Comparison of ENCODE assay signal across 21 cellular contexts in the genomic region with DNA sequence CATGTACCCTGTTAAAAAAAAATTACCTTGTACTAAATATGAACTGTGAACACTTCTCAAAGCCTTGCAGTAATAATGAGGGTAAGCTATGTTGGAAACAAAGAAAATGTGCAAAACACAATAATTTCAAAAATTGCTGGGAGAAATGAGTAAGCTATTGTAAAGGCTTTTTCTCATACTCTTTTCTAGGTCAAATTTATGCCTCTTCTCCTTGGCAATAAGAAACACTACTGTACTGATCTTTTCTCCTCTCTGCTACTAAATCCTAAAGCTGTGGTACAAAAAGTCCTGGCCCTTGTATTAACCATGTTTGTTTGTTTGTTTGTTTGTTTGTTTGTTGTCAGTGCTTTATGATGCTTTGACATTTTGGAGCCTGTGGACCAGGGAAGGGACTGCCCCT. TPM values are rescaled to one million over a fixed set of nuclear protein-coding genes. Genes with fewer than 3 reads are reported as not detected.
DNase-seq lines count a peak whose midpoint lies in the region; ATAC-seq, FAIRE-seq and TF ChIP-seq lines count a peak whose summit lies in the region.
"Had no signal": no experiment of that assay in that cellular context is flagged by ENCODE, and none has a peak within 500 bp of the region (broad histone marks: within the 10 kb centered on the region; RNA-seq: fewer than 3 reads in every experiment).

No MANE protein-coding gene starts in this region.

- peaks cover 84% of the 10 kb centered on the region for H3K79me2 ChIP-seq in GM23338 (replicated peaks; ENCODE audit: insufficient read depth)
- peaks cover 18% of the 10 kb centered on the region for H3K79me2 ChIP-seq in Karpas-422 (ENCODE audit: low read length)

- H3K27me3 ChIP-seq in GM23338 (ENCODE audit: insufficient read depth) (no peaks in the 10 kb centered on the region), Karpas-422 (ENCODE audit: low read length) (no peaks in the 10 kb centered on the region), iPS-18a (ENCODE audit: control insufficient read depth, insufficient read depth, low read length) (no peaks in the 10 kb centered on the region)

- peaks cover 27% of the 10 kb centered on the region for H3K4me1 Mint-ChIP-seq in GM23338
- H3K4me1 Mint-ChIP-seq in activated naive CD8-positive, alpha-beta T cell treated with anti-CD3 and anti-CD28 coated beads, Interleukin-2, amount 50 U/mL, for 24 hours = peaks cover 12% of the 10 kb centered on the region

- peaks cover 9% of the 10 kb centered on the region for H3K27me3 Mint-ChIP-seq in GM23338 (ENCODE audit: insufficient read depth, low read depth, poor library complexity)
- H3K27me3 Mint-ChIP-seq in activated naive CD8-positive, alpha-beta T cell treated with anti-CD3 and anti-CD28 coated beads, Interleukin-2, amount 50 U/mL, for 24 hours = no peaks in the 10 kb centered on the region
- H3K27me3 Mint-ChIP-seq: IgD-negative memory B cell had no signal

- DNase-seq in GM23338 (ENCODE audit: low spot score) = no peak
- peak; percentile 7 for DNase-seq in Karpas-422
- DNase-seq in activated naive CD8-positive, alpha-beta T cell treated with anti-CD3 and anti-CD28 coated beads, Interleukin-2, amount 50 U/mL, for 24 hours = no peak
- no peak for DNase-seq in H54 (ENCODE audit: insufficient read length, low spot score)
- DNase-seq in middle frontal gyrus (ENCODE audit: extremely low spot score, low spot score) = no peak
- DNase-seq in AML-193 (lab: John Stamatoyannopoulos, UW) = no peak
- DNase-seq: HCEC 1CT, NCI-H1092, NCI-H1417 treated with DMSO at 0.1 percent for 48 hours, NCI-H1694 treated with DMSO at 0.1 percent for 48 hours, NCI-H2081, NCI-H2227 treated with DMSO at 0.1 percent for 48 hours, NCI-H510A, NCI-H69, Right ventricle myocardium superior, RPMI8226 had no signal

- H3K27ac ChIP-seq in GM23338 (ENCODE audit: low read depth) (peak overlapping the region; percentile 72; the same call in 1 of the 2 replicates), Karpas-422 (ENCODE audit: low read length) (no peak overlapping the region), iPS-18a (ENCODE audit: low read length) (peak overlapping the region; percentile 36)
- H3K27ac ChIP-seq: A549, KMS-11 had no signal

- no peaks in the 10 kb centered on the region for H3K36me3 ChIP-seq in GM23338 (ENCODE audit: insufficient read depth)
- H3K36me3 ChIP-seq in Karpas-422 (ENCODE audit: insufficient read depth, low read length) = no peaks in the 10 kb centered on the region
- no peaks in the 10 kb centered on the region for H3K36me3 ChIP-seq in iPS-18a (ENCODE audit: control insufficient read depth, low read depth, low read length)

- ATAC-seq in GM23338 = no peak
- no peak for ATAC-seq in activated naive CD8-positive, alpha-beta T cell treated with anti-CD3 and anti-CD28 coated beads, Interleukin-2, amount 50 U/mL, for 24 hours
- ATAC-seq: A549 had no signal

- H4K20me1 ChIP-seq in GM23338 (replicated peaks; ENCODE audit: insufficient read depth) = no peaks in the 10 kb centered on the region
- H4K20me1 ChIP-seq in Karpas-422 (ENCODE audit: insufficient read depth, low read depth, low read length) = no peaks in the 10 kb centered on the region

- no peak for FAIRE-seq in H54 (lab: Jason Lieb, UNC)
- FAIRE-seq: A549, D721Med had no signal

- 0 out of 2 replicates have a peak, but pooled peaks cover 6% of the 10 kb centered on the region for H3K9me2 ChIP-seq in GM23338 (ENCODE audit: insufficient read depth)
- no peaks in the 10 kb centered on the region for H3K9me2 ChIP-seq in Karpas-422 (replicated peaks; ENCODE audit: insufficient read depth, low read length)

- H3K9me3 ChIP-seq in Karpas-422 (ENCODE audit: low read length) = no peaks in the 10 kb centered on the region
- no peaks in the 10 kb centered on the region for H3K9me3 ChIP-seq in iPS-18a (ENCODE audit: control insufficient read depth, low read depth, low read length)
- H3K9me3 ChIP-seq: A549 had no signal

- H3K9ac ChIP-seq in Karpas-422 (ENCODE audit: low read length) (no peak overlapping the region), iPS-18a (ENCODE audit: low read length) (peak overlapping the region; percentile 17)
- H3K9ac ChIP-seq: KMS-11 had no signal

- peaks cover 39% of the 10 kb centered on the region for H3K36me3 Mint-ChIP-seq in GM23338 (ENCODE audit: low read depth)
- peaks cover 11% of the 10 kb centered on the region for H3K36me3 Mint-ChIP-seq in activated naive CD8-positive, alpha-beta T cell treated with anti-CD3 and anti-CD28 coated beads, Interleukin-2, amount 50 U/mL, for 24 hours (ENCODE audit: low read depth)
- H3K36me3 Mint-ChIP-seq: IgD-negative memory B cell had no signal

- no peak overlapping the region; the same call in 1 of the 2 replicates for H3K4me2 ChIP-seq in GM23338
- H3K4me2 ChIP-seq in Karpas-422 (ENCODE audit: low read depth, low read length, poor library complexity, severe bottlenecking) = no peak overlapping the region
- H3K4me2 ChIP-seq: A549, KMS-11 had no signal

- H3K9me3 Mint-ChIP-seq in GM23338 = peaks cover 17% of the 10 kb centered on the region
- peaks cover 9% of the 10 kb centered on the region for H3K9me3 Mint-ChIP-seq in activated naive CD8-positive, alpha-beta T cell treated with anti-CD3 and anti-CD28 coated beads, Interleukin-2, amount 50 U/mL, for 24 hours
- H3K9me3 Mint-ChIP-seq: IgD-negative memory B cell had no signal

- no peak overlapping the region; the same call in 2 of the 3 replicates for H3K4me3 Mint-ChIP-seq in GM23338
- no peak overlapping the region for H3K4me3 Mint-ChIP-seq in activated naive CD8-positive, alpha-beta T cell treated with anti-CD3 and anti-CD28 coated beads, Interleukin-2, amount 50 U/mL, for 24 hours

- TF ChIP-seq CTCF in GM23338 (conservative IDR thresholded peaks at IDR 0.05; ENCODE audit: low read depth in 2 of 2) = no peak

- peak overlapping the region; percentile 91 for H3K27ac Mint-ChIP-seq in GM23338
- peak overlapping the region; percentile 3 for H3K27ac Mint-ChIP-seq in activated naive CD8-positive, alpha-beta T cell treated with anti-CD3 and anti-CD28 coated beads, Interleukin-2, amount 50 U/mL, for 24 hours

- H3K4me1 ChIP-seq in GM23338 (ENCODE audit: insufficient read depth) (peaks cover 38% of the 10 kb centered on the region), Karpas-422 (ENCODE audit: low read length) (no peaks in the 10 kb centered on the region), iPS-18a (ENCODE audit: control insufficient read depth, low read depth, low read length) (peaks cover 24% of the 10 kb centered on the region)

- no peak for TF ChIP-seq POLR2A in H54 (IDR thresholded peaks at IDR 0.05; ENCODE audit: low read depth, low read length)

- H3K4me3 ChIP-seq in GM23338 (no peak overlapping the region), Karpas-422 (ENCODE audit: low read length) (no peak overlapping the region), iPS-18a (ENCODE audit: low read length) (no peak overlapping the region)
- H3K4me3 ChIP-seq: A549 had no signal

- no peak overlapping the region for H2AFZ ChIP-seq in GM23338
- no peak overlapping the region for H2AFZ ChIP-seq in Karpas-422 (ENCODE audit: low read length)

- no peaks in the 10 kb centered on the region for H3F3A ChIP-seq in GM23338 (replicated peaks; ENCODE audit: low read depth)

TF ChIP-seq in GM23338, 12 proteins besides CTCF, POLR2A, EP300 and RAD21 (continues in another document):
- TF ChIP-seq JUNB (IDR thresholded peaks at IDR 0.05; ENCODE audit: unreplicated experiment) = no peak

RNA-seq across cellular contexts. Expression of gene HUS1B, which starts 17.5 kb away (rescaled TPM):
- total RNA-seq in GM23338 (2014; rRNA removed; shearing (Covaris generic)) = 3.9 and 7.0 TPM in 2 replicates
- polyA plus RNA-seq in GM23338 (2016; fragmentation: Nextera tagmentation; extraction: Ambion mirVana) = 0.94 and 1.3 TPM in 2 replicates
- total RNA-seq in Karpas-422 (2014; rRNA removed; shearing (Covaris generic); ENCODE audit: low replicate concordance) = 0.30 and 2.2 TPM in 2 replicates
- total RNA-seq: Right ventricle myocardium superior had no signal

RNA-seq across cellular contexts. Expression of gene EXOC2, which starts 18.5 kb away (rescaled TPM):
- 90.1 and 93.6 TPM in 2 replicates for total RNA-seq in GM23338 (2014; rRNA removed; shearing (Covaris generic))
- 28.7 and 29.8 TPM in 2 replicates for polyA plus RNA-seq in GM23338 (2016; fragmentation: Nextera tagmentation; extraction: Ambion mirVana)
- total RNA-seq in Karpas-422 (2014; rRNA removed; shearing (Covaris generic); ENCODE audit: low replicate concordance) = 17.6 and 26.6 TPM in 2 replicates
